ENCODE assay signal across 8 cellular contexts in the genomic region with DNA sequence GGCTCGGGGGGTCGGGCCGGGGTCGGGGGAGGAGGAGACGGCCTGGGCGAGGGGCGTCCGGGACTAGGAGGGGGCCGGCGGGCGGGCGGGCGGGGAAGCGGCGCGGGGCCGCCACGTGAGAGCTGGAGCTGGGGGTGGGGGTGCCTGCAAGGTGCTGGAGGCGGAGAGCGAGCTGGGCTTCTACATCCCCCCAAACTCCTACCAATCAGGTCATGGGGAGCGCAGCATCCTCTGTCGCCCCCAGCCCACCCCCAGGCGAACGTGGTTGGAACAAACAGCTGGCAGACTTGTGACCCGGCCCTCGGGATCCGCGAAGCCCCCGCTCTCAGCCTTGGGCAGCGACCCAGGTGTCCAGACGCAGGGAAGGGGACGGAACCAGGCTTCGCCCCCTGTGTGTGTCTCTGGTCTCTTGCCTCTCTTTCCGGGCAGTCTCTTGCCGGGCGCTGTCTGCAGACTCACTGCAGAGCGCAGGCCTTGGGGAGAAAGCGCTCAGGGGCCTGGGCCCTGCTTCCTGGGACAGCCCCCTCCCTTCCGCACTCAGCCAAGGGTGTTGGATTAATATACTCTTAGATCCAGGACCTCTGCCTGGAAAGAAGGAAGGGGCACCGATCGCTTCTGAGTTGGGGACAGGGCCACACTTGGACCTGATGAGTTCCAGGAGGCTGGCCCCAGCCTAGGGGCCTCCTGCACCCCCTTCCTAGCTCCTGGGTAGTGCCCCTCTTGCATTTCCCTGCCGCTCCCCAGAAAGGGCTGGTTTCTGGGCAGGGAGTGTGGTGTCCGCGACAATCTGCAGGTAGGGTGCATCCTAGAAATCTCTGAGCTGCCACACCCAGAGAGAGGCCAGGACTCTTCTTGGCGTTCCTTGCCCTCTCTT. TPM values are rescaled to one million over a fixed set of nuclear protein-coding genes. Genes with fewer than 3 reads are reported as not detected.
DNase-seq lines count a peak whose midpoint lies in the region; ATAC-seq and TF ChIP-seq lines count a peak whose summit lies in the region.

No MANE protein-coding gene starts in this region.

- H3K9me3 ChIP-seq in lung (ENCODE audit: control insufficient read depth in 2 of 2, insufficient read depth in 1 of 2, low read length in 1 of 2), result no peaks in the 10 kb centered on the region

- H3K27ac ChIP-seq in lung (ENCODE audit: low read depth in 1 of 2, low read length in 1 of 2), result no peak overlapping the region

- no peaks in the 10 kb centered on the region for H3K9me3 Mint-ChIP-seq in activated T-cell treated with anti-CD3 and anti-CD28 coated beads, Interleukin-2, amount 50 U/mL, for 24 hours
- H3K9me3 Mint-ChIP-seq in chondrocyte (ENCODE audit: low read depth) (no peaks in the 10 kb centered on the region), CD14-positive monocyte (peaks cover 0 to 3% (median 0%) of the 10 kb centered on the region in 7 donors)

- 23 to 42% methylated on average over 25 to 43 of the region's 45 CpGs for WGBS in lung, 2 donors

- peak overlapping the region; percentile 50 for H3K27ac Mint-ChIP-seq in activated T-cell treated with anti-CD3 and anti-CD28 coated beads, Interleukin-2, amount 50 U/mL, for 24 hours
- H3K27ac Mint-ChIP-seq in chondrocyte (ENCODE audit: unreplicated experiment) (no peak overlapping the region), CD14-positive monocyte (no peak overlapping the region)

- TF ChIP-seq CTCF in chondrocyte (IDR thresholded peaks at IDR 0.05), result no peak
- no peak for TF ChIP-seq CTCF in lung (IDR thresholded peaks at IDR 0.05; ENCODE audit: control extremely low read depth, extremely low read depth)
- no peak for TF ChIP-seq CTCF in CD14-positive monocyte (IDR thresholded peaks at IDR 0.05)

- intact Hi-C loops in CD14-positive monocyte (cut with micrococcal nuclease), result no loop called here

- H3K4me1 Mint-ChIP-seq in activated T-cell treated with anti-CD3 and anti-CD28 coated beads, Interleukin-2, amount 50 U/mL, for 24 hours (ENCODE audit: low read depth), result peaks cover 21% of the 10 kb centered on the region
- H3K4me1 Mint-ChIP-seq in chondrocyte (ENCODE audit: low read depth) (peaks cover 30% of the 10 kb centered on the region), CD14-positive monocyte (peaks cover 11% of the 10 kb centered on the region)

- no peak for ATAC-seq in lung (ENCODE audit: insufficient read depth, low FRiP score)

- H3K27me3 ChIP-seq in lung (ENCODE audit: control insufficient read depth, insufficient read depth), result no peaks in the 10 kb centered on the region

- peak overlapping the region; percentile 74 for H3K4me3 Mint-ChIP-seq in activated T-cell treated with anti-CD3 and anti-CD28 coated beads, Interleukin-2, amount 50 U/mL, for 24 hours
- H3K4me3 Mint-ChIP-seq in chondrocyte (ENCODE audit: unreplicated experiment), result peak overlapping the region; percentile 80
- H3K4me3 Mint-ChIP-seq in CD14-positive monocyte, result peak overlapping the region in 1 of 2 donors; percentile 62

- H3K36me3 Mint-ChIP-seq in activated T-cell treated with anti-CD3 and anti-CD28 coated beads, Interleukin-2, amount 50 U/mL, for 24 hours (ENCODE audit: low read depth), result peaks cover 14% of the 10 kb centered on the region
- H3K36me3 Mint-ChIP-seq in chondrocyte (ENCODE audit: low read depth) (no peaks in the 10 kb centered on the region), CD14-positive monocyte (peaks cover 19 to 24% of the 10 kb centered on the region in 2 donors)

- peaks cover 0 to 3% of the 10 kb centered on the region in 2 donors for H3K36me3 ChIP-seq in lung (ENCODE audit: control insufficient read depth in 2 of 2, insufficient read depth in 2 of 2, low read length in 2 of 2)

- DNase-seq in activated T-cell treated with anti-CD3 and anti-CD28 coated beads, Interleukin-2, amount 50 U/mL, for 24 hours, result no peak
- no peak for DNase-seq in activated T-cell treated with anti-CD3 and anti-CD28 coated beads for 4 hours
- DNase-seq in chondrocyte (ENCODE audit: low spot score), result no peak
- no peak for DNase-seq in lung (ENCODE audit: low spot score)
- peak; percentile 42 for DNase-seq in ureter (ENCODE audit: low spot score)
- DNase-seq in NCI-H2196 treated with DMSO at 0.1 percent for 48 hours (lab: John Stamatoyannopoulos, UW; ENCODE audit: unreplicated experiment), result no peak
- no peak for DNase-seq in CD14-positive monocyte (ENCODE audit: low spot score)
- no peak for DNase-seq in central memory CD4-positive, alpha-beta T cell

- peaks cover 4 to 8% of the 10 kb centered on the region in 2 donors for H3K4me1 ChIP-seq in lung (ENCODE audit: control insufficient read depth in 2 of 2, insufficient read depth in 2 of 2, low read length in 2 of 2)

- H3K4me3 ChIP-seq in lung, result peak overlapping the region; percentile 6

- H3K27me3 Mint-ChIP-seq in activated T-cell treated with anti-CD3 and anti-CD28 coated beads, Interleukin-2, amount 50 U/mL, for 24 hours, result no peaks in the 10 kb centered on the region
- H3K27me3 Mint-ChIP-seq in chondrocyte (ENCODE audit: low read depth) (no peaks in the 10 kb centered on the region), CD14-positive monocyte (ENCODE audit: low read depth in 3 of 3) (peaks cover 26 to 34% (median 26%) of the 10 kb centered on the region in 3 donors)

RNA-seq across cellular contexts. Expression of gene RASL10B, which starts 0.7 kb away (rescaled TPM):
- total RNA-seq in chondrocyte, result 8.4 to 21.3 TPM (median 19.1 TPM) in 3 replicates
- total RNA-seq in lung, result under 1 TPM in 1 of 2 donors, not detected in 1; 0.80 TPM
- polyA plus RNA-seq in lung, result under 1 TPM; 0.57 to 1.00 TPM
- 2.7 TPM for total RNA-seq in ureter
- not detected for polyA plus RNA-seq in CD14-positive monocyte

RNA-seq across cellular contexts. Expression of gene GAS2L2, which starts 20.9 kb away (rescaled TPM):
- total RNA-seq in chondrocyte (not detected in 3 replicates), lung (10 to 100 TPM in 1 of 2 donors, 1 to 10 TPM in 1; 4.6 to 11.5 TPM), ureter (not detected)
- polyA plus RNA-seq in lung (1 to 10 TPM; 1.6 to 3.3 TPM), CD14-positive monocyte (not detected)

RNA-seq across cellular contexts. Expression of gene C17orf50, which starts 28.5 kb away (rescaled TPM):
- total RNA-seq in chondrocyte (not detected in 3 replicates), lung (under 1 TPM in 1 of 2 donors, not detected in 1; 0.40 TPM), ureter (not detected)
- polyA plus RNA-seq in lung (under 1 TPM; 0.18 to 0.26 TPM), CD14-positive monocyte (not detected)
